In genomic region chr2:8139668-8140202, GRCh38 we compare ENCODE assay signal across 1 cellular context.
TF ChIP-seq lines count a peak whose summit lies in the region.

No MANE protein-coding gene starts in this region.

TF ChIP-seq in IMR-90, 13 proteins besides CTCF, POLR2A, EP300 and RAD21 (continued from another document):
- no peak for TF ChIP-seq USF2 (IDR thresholded peaks at IDR 0.05; ENCODE audit: low read depth, low read length)
- TF ChIP-seq CHD1 (IDR thresholded peaks at IDR 0.05; ENCODE audit: low read depth, low read length), result no peak
- no peak for TF ChIP-seq RFX5 (IDR thresholded peaks at IDR 0.05; ENCODE audit: low read depth, low read length)
- TF ChIP-seq ELK1 (IDR thresholded peaks at IDR 0.05; ENCODE audit: borderline replicate concordance, low read depth, low read length), result no peak
- TF ChIP-seq BHLHE40 (IDR thresholded peaks at IDR 0.05; ENCODE audit: low read depth, low read length), result no peak
- TF ChIP-seq FOS (IDR thresholded peaks at IDR 0.05; ENCODE audit: low read depth, low read length), result no peak
TF ChIP-seq in IMR-90: peak in this region for 0.
